In the genomic region with DNA sequence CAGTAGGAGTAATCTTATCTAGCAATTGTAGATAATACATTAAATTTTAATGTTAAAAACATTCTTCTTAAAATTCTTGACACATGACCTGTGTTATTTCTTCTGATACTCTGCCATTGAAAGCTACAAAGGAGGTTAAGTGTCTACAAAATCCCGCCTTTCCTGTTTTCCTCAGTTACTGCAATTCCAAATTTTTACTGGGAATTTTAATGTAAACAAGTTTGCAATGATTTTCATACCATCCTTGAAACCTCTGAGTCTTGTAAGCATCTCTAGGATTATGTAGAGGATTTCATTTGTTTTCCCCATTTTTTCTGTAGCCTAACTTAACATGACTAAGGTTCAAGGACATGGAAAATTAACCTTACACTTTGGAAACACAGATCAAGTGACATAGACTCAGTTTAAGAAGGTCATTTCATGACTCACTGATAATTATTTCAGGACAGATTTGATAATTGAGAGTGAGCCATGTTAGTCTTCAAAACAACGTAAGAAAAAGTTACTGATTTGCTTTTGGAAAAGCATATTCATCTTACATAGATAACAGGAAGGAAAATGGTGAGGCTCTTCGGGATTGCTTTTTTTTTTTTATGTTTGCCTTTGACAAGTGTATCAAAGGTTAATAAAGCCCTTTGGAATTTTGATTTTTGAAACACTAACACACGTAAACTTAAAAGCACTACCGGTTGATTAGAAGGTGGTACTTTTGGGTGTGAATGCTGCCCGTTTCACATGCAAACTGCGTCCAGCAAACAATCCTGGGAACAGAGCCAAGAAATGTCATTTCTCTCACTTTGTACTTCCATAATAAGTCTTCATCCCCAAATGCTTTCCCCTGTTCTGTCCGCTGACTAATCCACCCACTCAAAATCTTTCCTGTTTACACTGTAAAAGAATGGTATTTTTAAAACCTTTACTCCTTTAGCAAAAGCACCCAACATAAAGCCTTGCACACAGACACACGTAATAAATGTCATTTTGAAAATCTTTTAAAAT, we compare ENCODE assay signal across 9 cellular contexts. TPM values are rescaled to one million over a fixed set of nuclear protein-coding genes. Genes with fewer than 3 reads are reported as not detected.
DNase-seq lines count a peak whose midpoint lies in the region; ATAC-seq, FAIRE-seq and TF ChIP-seq lines count a peak whose summit lies in the region.
"Had no signal": no experiment of that assay in that cellular context is flagged by ENCODE, and none has a peak within 500 bp of the region (broad histone marks: within the 10 kb centered on the region; RNA-seq: fewer than 3 reads in every experiment).

No MANE protein-coding gene starts in this region.

- ATAC-seq in GM18873 (IDR thresholded peaks at IDR 0.05; ENCODE audit: low FRiP score, unreplicated experiment), result no peak
- ATAC-seq in HG03139 (IDR thresholded peaks at IDR 0.05; ENCODE audit: unreplicated experiment), result no peak

- H3K4me3 Mint-ChIP-seq in HFFc6, result peak overlapping the region; percentile 66

- H3K27me3 Mint-ChIP-seq in HFFc6 (ENCODE audit: insufficient read depth), result no peaks in the 10 kb centered on the region

- no peak for TF ChIP-seq POLR2A in GM12891 (IDR thresholded peaks at IDR 0.05; ENCODE audit: low read depth, low read length)

- FAIRE-seq in GM12891 (lab: Jason Lieb, UNC), result no peak

- no peaks in the 10 kb centered on the region for H3K9me3 Mint-ChIP-seq in HFFc6

- H3K4me1 Mint-ChIP-seq in HFFc6 (ENCODE audit: low read depth), result peaks cover 68% of the 10 kb centered on the region

- H3K27ac ChIP-seq in VCaP, result peak overlapping the region; percentile 75

- no peak for TF ChIP-seq CTCF in HFFc6 (IDR thresholded peaks at IDR 0.05)
- TF ChIP-seq CTCF in VCaP (conservative IDR thresholded peaks at IDR 0.05), result no peak

- peak; percentile 58 for DNase-seq in HFFc6
- DNase-seq in hepatic stellate cell (ENCODE audit: low spot score), result peak; percentile 21
- peak; percentile 29 for DNase-seq in smooth muscle cell of the brain vasculature (ENCODE audit: low read depth, low spot score)
- no peak for DNase-seq in GM12891 (ENCODE audit: insufficient read length, low spot score)
- DNase-seq in germinal center (ENCODE audit: low spot score), result no peak
- DNase-seq: activated T-cell treated with anti-CD3 and anti-CD28 coated beads for 4 hours had no signal

- H3K27ac Mint-ChIP-seq in HFFc6, result peak overlapping the region; percentile 23

- H3K36me3 Mint-ChIP-seq in HFFc6 (ENCODE audit: low read depth), result no peaks in the 10 kb centered on the region

TF ChIP-seq in GM12891, 5 proteins besides CTCF, POLR2A, EP300 and RAD21:
- no peak for TF ChIP-seq POU2F2 (IDR thresholded peaks at IDR 0.05; ENCODE audit: low read depth, low read length)
- no peak for TF ChIP-seq POLR2AphosphoS5 (IDR thresholded peaks at IDR 0.05; ENCODE audit: low read depth, low read length)
- TF ChIP-seq TAF1 (IDR thresholded peaks at IDR 0.05; ENCODE audit: low read depth, low read length), result no peak
- no peak for TF ChIP-seq PAX5 (IDR thresholded peaks at IDR 0.05; ENCODE audit: insufficient read depth, low read length, severe bottlenecking)
- TF ChIP-seq SPI1 (IDR thresholded peaks at IDR 0.05; ENCODE audit: low read depth, low read length), result no peak

RNA-seq across cellular contexts. Expression of a gene that starts 39.4 kb away (rescaled TPM):
- 100 to 1,000 TPM; 152 to 240 (median 171) TPM for total RNA-seq in HFFc6 (2021; fragmentation: NEBNext Ultra II Directional; extraction: Animal tissue kit (Norgen Biotek cat#: 25700))
- polyA plus RNA-seq in GM12891 (2012; ENCODE audit: low read depth, missing spikeins), result 7.6 TPM

Comparison
In these comparisons a context has a peak if more than half of its experiments do, and no peak if none do; other contexts are left out.
1. DNase-seq: peak in HFFc6 (single experiment), hepatic stellate cell (single experiment) and smooth muscle cell of the brain vasculature (single experiment); none in GM12891 (single experiment) and germinal center (single experiment).